ENCODE assay signal across 1 cellular context in genomic region chr12:67593871-67594330, GRCh38.
TF ChIP-seq lines count a peak whose summit lies in the region.

No MANE protein-coding gene starts in this region.

TF ChIP-seq in HCT116, 20 proteins besides CTCF, POLR2A, EP300 and RAD21:
- TF ChIP-seq CEBPB (IDR thresholded peaks at IDR 0.05; ENCODE audit: low read depth) = no peak
- TF ChIP-seq YY1 (IDR thresholded peaks at IDR 0.05; ENCODE audit: extremely low read depth, insufficient replicate concordance, low read depth, low read length) = no peak
- no peak for TF ChIP-seq SP1 (IDR thresholded peaks at IDR 0.05; ENCODE audit: low read depth)
- TF ChIP-seq FOSL1 (IDR thresholded peaks at IDR 0.05; ENCODE audit: low read depth) = no peak
- no peak for TF ChIP-seq ZNF274 (IDR thresholded peaks at IDR 0.05; ENCODE audit: low read depth, low read length)
- TF ChIP-seq EZH2 (IDR thresholded peaks at IDR 0.05) = no peak
- TF ChIP-seq POLR2AphosphoS5 (IDR thresholded peaks at IDR 0.05; ENCODE audit: low read depth, low read length) = no peak
- TF ChIP-seq JUND (IDR thresholded peaks at IDR 0.05) = no peak
- TF ChIP-seq ZBTB33 (IDR thresholded peaks at IDR 0.05; ENCODE audit: extremely low read depth, insufficient replicate concordance, low read length) = no peak
- no peak for TF ChIP-seq ZFX (IDR thresholded peaks at IDR 0.05)
- TF ChIP-seq MAX (IDR thresholded peaks at IDR 0.05) = no peak
- no peak for TF ChIP-seq TCF7L2 (IDR thresholded peaks at IDR 0.05; ENCODE audit: borderline replicate concordance, extremely low read depth, insufficient read depth, insufficient read length)
- no peak for TF ChIP-seq EZH2phosphoT487 (IDR thresholded peaks at IDR 0.05; ENCODE audit: borderline replicate concordance)
- no peak for TF ChIP-seq ATF3 (IDR thresholded peaks at IDR 0.05)
- no peak for TF ChIP-seq SIN3A (IDR thresholded peaks at IDR 0.05; ENCODE audit: low read depth)
- TF ChIP-seq SRF (IDR thresholded peaks at IDR 0.05; ENCODE audit: low read depth) = no peak
